ENCODE assay signal across 20 cellular contexts in the genomic region with DNA sequence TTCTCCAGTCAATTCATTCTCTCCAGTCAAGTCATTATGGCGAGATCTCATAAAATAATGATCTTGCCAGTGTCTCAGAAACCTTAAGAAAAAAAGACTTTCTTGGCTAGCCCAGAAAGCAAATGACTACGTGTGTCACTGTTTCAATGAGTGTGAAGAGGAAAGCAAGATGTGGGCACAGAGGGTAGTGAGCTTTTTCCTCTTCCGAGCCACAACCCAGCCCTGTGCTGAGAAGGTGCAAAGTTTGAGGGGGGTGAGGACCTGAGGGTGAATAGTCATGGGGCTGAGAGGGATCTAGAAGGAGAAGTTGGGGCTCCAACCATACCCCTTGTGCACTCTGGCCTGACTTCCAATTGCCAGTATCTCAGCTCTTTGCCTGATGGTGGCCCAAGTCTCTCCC.
"Had no signal": no experiment of that assay in that cellular context is flagged by ENCODE, and none has a peak within 500 bp of the region (broad histone marks: within the 10 kb centered on the region; RNA-seq: fewer than 3 reads in every experiment).

No MANE protein-coding gene starts in this region.

- H3K27ac Mint-ChIP-seq: activated naive CD4-positive, alpha-beta T cell treated with anti-CD3 and anti-CD28 coated beads for 36 hours; activated T-helper 17 cell treated with anti-CD3 and anti-CD28 coated beads, Interleukin-2, amount 50 U/mL, for 72 hours; endodermal cell; mesothelial cell of epicardium; neural progenitor cell; T-helper 2 cell treated with Interferon-gamma antibody and Interleukin-4, amounts not matched to agents 5 μg/mL and 100 μg/mL, for 36 hours had no signal

- H3K9me3 Mint-ChIP-seq: activated naive CD4-positive, alpha-beta T cell treated with anti-CD3 and anti-CD28 coated beads for 36 hours; activated T-helper 17 cell treated with anti-CD3 and anti-CD28 coated beads, Interleukin-2, amount 50 U/mL, for 72 hours; T-helper 2 cell treated with Interferon-gamma antibody and Interleukin-4, amounts not matched to agents 5 μg/mL and 100 μg/mL, for 36 hours had no signal

- H3K4me3 ChIP-seq: adrenal gland, cardiac muscle cell, lung, neural progenitor cell, prostate gland, SK-N-MC, stomach had no signal

- ATAC-seq: activated T-helper 17 cell treated with anti-CD3 and anti-CD28 coated beads, Interleukin-2, amount 50 U/mL, for 72 hours; left lobe of liver; right cardiac atrium had no signal

- H3K36me3 Mint-ChIP-seq: mesothelial cell of epicardium, neural progenitor cell had no signal

- H3K9me3 ChIP-seq: adrenal gland, prostate gland, stomach had no signal

- H3K4me1 ChIP-seq: prostate gland had no signal

- H3K27me3 Mint-ChIP-seq: activated T-helper 17 cell treated with anti-CD3 and anti-CD28 coated beads, Interleukin-2, amount 50 U/mL, for 72 hours had no signal

- H3K36me3 ChIP-seq: adrenal gland, cardiac muscle cell, neural progenitor cell, prostate gland, stomach had no signal

- H3K4me1 Mint-ChIP-seq: activated T-helper 17 cell treated with anti-CD3 and anti-CD28 coated beads, Interleukin-2, amount 50 U/mL, for 72 hours had no signal

- H3K27ac ChIP-seq: adrenal gland, cardiac muscle cell, neural progenitor cell, prostate gland, SK-N-MC, stomach had no signal

- H3K27me3 ChIP-seq: cardiac muscle cell, neural progenitor cell, stomach had no signal

- H3K4me3 Mint-ChIP-seq: activated naive CD4-positive, alpha-beta T cell treated with anti-CD3 and anti-CD28 coated beads for 36 hours; activated T-helper 17 cell treated with anti-CD3 and anti-CD28 coated beads, Interleukin-2, amount 50 U/mL, for 72 hours; endodermal cell; mesothelial cell of epicardium; neural progenitor cell; T-helper 2 cell treated with Interferon-gamma antibody and Interleukin-4, amounts not matched to agents 5 μg/mL and 100 μg/mL, for 36 hours had no signal

- H3K9ac ChIP-seq: neural progenitor cell had no signal

- DNase-seq: activated CD4-positive, alpha-beta T cell treated with anti-CD3 and anti-CD28 coated beads, Interleukin-2, amount 50 U/mL, for 4 hours; activated naive CD4-positive, alpha-beta T cell treated with anti-CD3 and anti-CD28 coated beads for 36 hours; activated T-cell treated with anti-CD3 and anti-CD28 coated beads, Interleukin-2, amount 50 U/mL, for 1 hour; adrenal gland; endodermal cell; foreskin melanocyte; glutamatergic neuron; hippocampal formation; right cardiac atrium; stimulated activated CD4-positive, alpha-beta T cell treated with anti-CD3 and anti-CD28 coated beads, Interleukin-2, amount 100 ng/mL, for 24 hours; stomach had no signal
